In the genomic region with DNA sequence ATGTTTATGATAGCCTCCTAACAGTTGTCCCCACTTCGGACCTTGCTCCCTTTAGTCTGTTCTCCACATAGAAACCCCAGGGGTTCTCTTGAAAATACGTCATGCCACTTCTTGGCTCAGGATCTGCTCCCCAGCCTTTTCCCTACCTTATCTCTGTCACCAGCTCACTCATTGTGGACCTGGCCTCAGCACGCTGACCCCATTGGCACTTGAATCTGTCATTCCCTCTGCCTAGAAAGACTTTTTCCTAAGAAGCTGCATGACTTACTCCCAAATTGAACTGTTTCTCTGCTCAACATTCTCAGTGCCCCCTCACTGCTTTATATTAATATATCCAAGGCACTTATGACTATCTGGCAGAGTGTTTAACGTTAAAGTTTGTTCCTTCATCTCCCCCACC, we compare ENCODE assay signal across 26 cellular contexts. TPM values are rescaled to one million over a fixed set of nuclear protein-coding genes. Genes with fewer than 3 reads are reported as not detected.
"Had no signal": no experiment of that assay in that cellular context is flagged by ENCODE, and none has a peak within 500 bp of the region (broad histone marks: within the 10 kb centered on the region; RNA-seq: fewer than 3 reads in every experiment).

No MANE protein-coding gene starts in this region.

- H3K27ac ChIP-seq: colonic mucosa, epithelial cell of prostate, psoas muscle, sigmoid colon, skin epidermis, suprapubic skin had no signal

- DNase-seq: colonic mucosa; effector CD8-positive, alpha-beta T cell; endodermal cell; foreskin fibroblast; gastrocnemius medialis; head of caudate nucleus; naive thymus-derived CD8-positive, alpha-beta T cell; nephron progenitor cell; nucleus accumbens; ovary; posterior cingulate gyrus; psoas muscle; right cardiac atrium; sigmoid colon; stimulated activated CD4-positive, alpha-beta T cell treated with anti-CD3 and anti-CD28 coated beads, Interleukin-15, amount 100 ng/mL, for 24 hours; stimulated activated CD4-positive, alpha-beta T cell treated with anti-CD3 and anti-CD28 coated beads, Interleukin-2, amount 100 ng/mL, for 48 hours; stimulated activated naive B cell treated with anti-CD40 and anti-IgM and Interleukin-4, amounts not matched to agents 10 μg/mL and 1 μg/mL and 100 μg/mL, for 72 hours; tibial artery; upper lobe of left lung had no signal

- H3K27me3 ChIP-seq: colonic mucosa, gastrocnemius medialis, ovary, sigmoid colon, suprapubic skin, tibial artery, upper lobe of left lung had no signal

- H3K4me1 ChIP-seq: colonic mucosa, suprapubic skin had no signal

- ATAC-seq: esophagus mucosa; gastrocnemius medialis; left lobe of liver; naive thymus-derived CD8-positive, alpha-beta T cell; psoas muscle; right cardiac atrium; stimulated activated naive B cell treated with anti-CD40 and anti-IgM and Interleukin-4, amounts not matched to agents 10 μg/mL and 1 μg/mL and 100 μg/mL, for 72 hours had no signal

- H3K9me3 ChIP-seq: colonic mucosa, gastrocnemius medialis, ovary, sigmoid colon had no signal

- H3K4me3 ChIP-seq: colonic mucosa, gastrocnemius medialis, ovary, psoas muscle, sigmoid colon, skin epidermis, suprapubic skin, tibial artery, upper lobe of left lung had no signal

- H3K36me3 ChIP-seq: colonic mucosa, gastrocnemius medialis, ovary, sigmoid colon, suprapubic skin, tibial artery, upper lobe of left lung had no signal

RNA-seq across cellular contexts. Expression of gene EPDR1, which starts 8.4 kb away (rescaled TPM):
- polyA plus RNA-seq: keratinocyte had no signal

RNA-seq across cellular contexts. Expression of gene SFRP4, which starts 12.3 kb away (rescaled TPM):
- total RNA-seq: endodermal cell; esophagus mucosa; glomerular endothelial cell; naive thymus-derived CD8-positive, alpha-beta T cell had no signal
- polyA plus RNA-seq: keratinocyte; naive thymus-derived CD8-positive, alpha-beta T cell had no signal
